ENCODE assay signal across 11 cellular contexts in genomic region chr7:81256991-81257390, GRCh38.
DNase-seq lines count a peak whose midpoint lies in the region; ATAC-seq and TF ChIP-seq lines count a peak whose summit lies in the region.
"Had no signal": no experiment of that assay in that cellular context is flagged by ENCODE, and none has a peak within 500 bp of the region (broad histone marks: within the 10 kb centered on the region; RNA-seq: fewer than 3 reads in every experiment).

No MANE protein-coding gene starts in this region.

- H3K27ac ChIP-seq in VCaP: no peak overlapping the region
- H3K27ac ChIP-seq in thoracic aorta: no peak overlapping the region
- H3K27ac ChIP-seq: 22Rv1 had no signal

- peak; percentile 53 for ATAC-seq in left ventricle myocardium superior
- no peak for ATAC-seq in thoracic aorta (ENCODE audit: insufficient number of reproducible peaks, low FRiP score, low read depth)
- ATAC-seq in GM21737 (IDR thresholded peaks at IDR 0.05; ENCODE audit: unreplicated experiment): no peak

- H3K36me3 ChIP-seq in thoracic aorta: no peaks in the 10 kb centered on the region

- intact Hi-C loops in left ventricle myocardium superior (cut with micrococcal nuclease): loop anchor here (5.0 kb wide), 1 partner anchor 555 kb away; no protein-coding TSS in a partner anchor

- H3K27me3 ChIP-seq in thoracic aorta (replicated peaks; ENCODE audit: insufficient read depth): no peaks in the 10 kb centered on the region

- H3K4me3 ChIP-seq in thoracic aorta: no peak overlapping the region

- H3K4me1 ChIP-seq in thoracic aorta (ENCODE audit: control insufficient read depth in 1 of 2, low read depth in 2 of 2): no peaks in the 10 kb centered on the region

- TF ChIP-seq CTCF in VCaP (conservative IDR thresholded peaks at IDR 0.05) (peak; percentile 27; the same call in 1 of the 2 replicates), thoracic aorta (IDR thresholded peaks at IDR 0.05) (peak; percentile 18)

- peaks cover 3% of the 10 kb centered on the region for H3K9me3 ChIP-seq in thoracic aorta

- peak; percentile 37 for DNase-seq in DMS 273 (lab: John Stamatoyannopoulos, UW; ENCODE audit: unreplicated experiment)
- no peak for DNase-seq in DMS 273 treated with DMSO at 0.1 percent for 48 hours (lab: John Stamatoyannopoulos, UW)
- peak; percentile 36 for DNase-seq in left ventricle myocardium superior
- no peak for DNase-seq in thoracic aorta (ENCODE audit: low spot score)
- DNase-seq in NCI-H128 (lab: John Stamatoyannopoulos, UW; ENCODE audit: unreplicated experiment): no peak
- DNase-seq in NCI-H82 treated with DMSO at 0.1 percent for 48 hours (lab: John Stamatoyannopoulos, UW; ENCODE audit: unreplicated experiment): no peak
- DNase-seq: activated CD4-positive, alpha-beta T cell treated with anti-CD3 and anti-CD28 coated beads, Interleukin-2, amount 50 U/mL, for 1 hour; NCI-H526 had no signal

Comparison
In these comparisons a context has a peak if more than half of its experiments do, and no peak if none do; other contexts are left out.
1. DNase-seq: peak in DMS 273 (single experiment) and left ventricle myocardium superior (single experiment); none in DMS 273 treated with DMSO at 0.1 percent for 48 hours (single experiment), thoracic aorta (single experiment), NCI-H128 (single experiment) and NCI-H82 treated with DMSO at 0.1 percent for 48 hours (single experiment).